15 cellular contexts compared by ENCODE assay signal in genomic region chr6:154548130-154548830, GRCh38. TPM values are rescaled to one million over a fixed set of nuclear protein-coding genes. Genes with fewer than 3 reads are reported as not detected.
DNase-seq lines count a peak whose midpoint lies in the region; ATAC-seq and TF ChIP-seq lines count a peak whose summit lies in the region.
"Had no signal": no experiment of that assay in that cellular context is flagged by ENCODE, and none has a peak within 500 bp of the region (broad histone marks: within the 10 kb centered on the region; RNA-seq: fewer than 3 reads in every experiment).

No MANE protein-coding gene starts in this region.

- DNase-seq in DMS 273 (lab: John Stamatoyannopoulos, UW; ENCODE audit: unreplicated experiment) (peak; percentile 10), DMS 273 treated with DMSO at 0.1 percent for 48 hours (lab: John Stamatoyannopoulos, UW) (no peak), colonic mucosa (peak; percentile 29), lower lobe of right lung (peak; percentile 53), transverse colon (no peak), NCI-H1048 (lab: John Stamatoyannopoulos, UW) (no peak)
- no peak for DNase-seq in stimulated activated naive CD8-positive, alpha-beta T cell treated with anti-CD3 and anti-CD28 coated beads, Interleukin-15, amount 100 ng/mL, for 72 hours
- no peak for DNase-seq in activated CD4-positive, CD25-positive, alpha-beta regulatory T cell treated with anti-CD3 and anti-CD28 coated beads, Interleukin-2, amount 50 U/mL, for 72 hours
- DNase-seq: activated CD4-positive, alpha-beta memory T cell treated with anti-CD3 and anti-CD28 coated beads for 36 hours; activated naive CD8-positive, alpha-beta T cell treated with anti-CD3 and anti-CD28 coated beads, Interleukin-2, amount 50 U/mL, for 24 hours; GDM1; NCI-H1436 treated with DMSO at 0.1 percent for 48 hours; stimulated activated CD4-positive, alpha-beta T cell treated with anti-CD3 and anti-CD28 coated beads, Interleukin-4, amount 100 ng/mL, for 1 hour had no signal

- peaks cover 6% of the 10 kb centered on the region for H3K27me3 Mint-ChIP-seq in stimulated activated naive CD8-positive, alpha-beta T cell treated with anti-CD3 and anti-CD28 coated beads, Interleukin-15, amount 100 ng/mL, for 72 hours
- H3K27me3 Mint-ChIP-seq: activated naive CD8-positive, alpha-beta T cell treated with anti-CD3 and anti-CD28 coated beads, Interleukin-2, amount 50 U/mL, for 24 hours had no signal

- H3K4me3 Mint-ChIP-seq in stimulated activated naive CD8-positive, alpha-beta T cell treated with anti-CD3 and anti-CD28 coated beads, Interleukin-15, amount 100 ng/mL, for 72 hours, result no peak overlapping the region
- H3K4me3 Mint-ChIP-seq: activated CD4-positive, alpha-beta memory T cell treated with anti-CD3 and anti-CD28 coated beads for 36 hours; activated naive CD8-positive, alpha-beta T cell treated with anti-CD3 and anti-CD28 coated beads, Interleukin-2, amount 50 U/mL, for 24 hours had no signal

- H3K4me3 ChIP-seq in colonic mucosa (no peak overlapping the region), lower lobe of right lung (no peak overlapping the region), transverse colon (no peak overlapping the region)
- H3K4me3 ChIP-seq: suprapubic skin had no signal

- 37 to 44% methylated on average over 7 to 8 of the region's 8 CpGs for WGBS in transverse colon (ENCODE audit: low coverage in 1 of 2), 2 donors

- TF ChIP-seq POLR2A in transverse colon (IDR thresholded peaks at IDR 0.05), result no peak

- H3K27ac Mint-ChIP-seq in stimulated activated naive CD8-positive, alpha-beta T cell treated with anti-CD3 and anti-CD28 coated beads, Interleukin-15, amount 100 ng/mL, for 72 hours, result no peak overlapping the region
- H3K27ac Mint-ChIP-seq: activated CD4-positive, alpha-beta memory T cell treated with anti-CD3 and anti-CD28 coated beads for 36 hours; activated naive CD8-positive, alpha-beta T cell treated with anti-CD3 and anti-CD28 coated beads, Interleukin-2, amount 50 U/mL, for 24 hours had no signal

- in situ Hi-C loops in transverse colon (cut with MboI; ENCODE audit: low pct_ligation_motif_present in 1 of 4, low pct_unique_long_range_greater_than_20kb in 1 of 4, low sequenced_read_pairs in 3 of 4), result no loop called here

- intact Hi-C loops in colonic mucosa (cut with DNase I), result no loop called here
- intact Hi-C loops in lower lobe of right lung (cut with DNase I), result no loop called here
- intact Hi-C loops in transverse colon (cut with DNase I; ENCODE audit: low total_unique reads), result no loop called here

- no peaks in the 10 kb centered on the region for H3K9me3 Mint-ChIP-seq in stimulated activated naive CD8-positive, alpha-beta T cell treated with anti-CD3 and anti-CD28 coated beads, Interleukin-15, amount 100 ng/mL, for 72 hours
- H3K9me3 Mint-ChIP-seq: activated CD4-positive, alpha-beta memory T cell treated with anti-CD3 and anti-CD28 coated beads for 36 hours; activated naive CD8-positive, alpha-beta T cell treated with anti-CD3 and anti-CD28 coated beads, Interleukin-2, amount 50 U/mL, for 24 hours had no signal

- no peaks in the 10 kb centered on the region for H3K4me1 ChIP-seq in colonic mucosa
- peaks cover 4% of the 10 kb centered on the region for H3K4me1 ChIP-seq in lower lobe of right lung
- H3K4me1 ChIP-seq in transverse colon, result peaks cover 0 to 8% (median 6%) of the 10 kb centered on the region in 4 donors
- H3K4me1 ChIP-seq: suprapubic skin had no signal

- peak; percentile 33 to 56 for ATAC-seq in lower lobe of right lung
- no peak for ATAC-seq in stimulated activated naive CD8-positive, alpha-beta T cell treated with anti-CD3 and anti-CD28 coated beads, Interleukin-15, amount 100 ng/mL, for 72 hours
- ATAC-seq: activated naive CD8-positive, alpha-beta T cell treated with anti-CD3 and anti-CD28 coated beads, Interleukin-2, amount 50 U/mL, for 24 hours had no signal

- TF ChIP-seq CTCF in colonic mucosa (IDR thresholded peaks at IDR 0.05), result no peak
- TF ChIP-seq CTCF in lower lobe of right lung (IDR thresholded peaks at IDR 0.05), result no peak
- no peak for TF ChIP-seq CTCF in transverse colon (IDR thresholded peaks at IDR 0.05)

- H3K27ac ChIP-seq in colonic mucosa, result no peak overlapping the region
- no peak overlapping the region for H3K27ac ChIP-seq in lower lobe of right lung
- H3K27ac ChIP-seq in transverse colon, result peak overlapping the region in 3 of 4 donors; percentile 26 to 54 (median 28)
- H3K27ac ChIP-seq: 22Rv1, suprapubic skin had no signal

- no peaks in the 10 kb centered on the region for H3K4me1 Mint-ChIP-seq in stimulated activated naive CD8-positive, alpha-beta T cell treated with anti-CD3 and anti-CD28 coated beads, Interleukin-15, amount 100 ng/mL, for 72 hours
- H3K4me1 Mint-ChIP-seq: activated naive CD8-positive, alpha-beta T cell treated with anti-CD3 and anti-CD28 coated beads, Interleukin-2, amount 50 U/mL, for 24 hours had no signal

- H3K9me3 ChIP-seq in colonic mucosa, result no peaks in the 10 kb centered on the region
- H3K9me3 ChIP-seq in lower lobe of right lung, result no peaks in the 10 kb centered on the region
- H3K9me3 ChIP-seq in transverse colon, result no peaks in the 10 kb centered on the region
- H3K9me3 ChIP-seq: suprapubic skin had no signal

- no peak for TF ChIP-seq EP300 in transverse colon (IDR thresholded peaks at IDR 0.05; ENCODE audit: low read depth)

- H3K27me3 ChIP-seq in colonic mucosa (no peaks in the 10 kb centered on the region), lower lobe of right lung (ENCODE audit: low read depth) (no peaks in the 10 kb centered on the region), transverse colon (no peaks in the 10 kb centered on the region)
- H3K27me3 ChIP-seq: suprapubic skin had no signal

- H3K36me3 ChIP-seq in colonic mucosa (no peaks in the 10 kb centered on the region), lower lobe of right lung (no peaks in the 10 kb centered on the region), transverse colon (no peaks in the 10 kb centered on the region)
- H3K36me3 ChIP-seq: suprapubic skin had no signal

- no peak overlapping the region for H3K9ac ChIP-seq in colonic mucosa (ENCODE audit: low read depth in 2 of 2, low read length in 2 of 2)

RNA-seq across cellular contexts. Expression of gene CNKSR3, which starts 37.8 kb away (rescaled TPM):
- total RNA-seq in colonic mucosa (10 to 100 TPM; 13.1 to 31.5 TPM), lower lobe of right lung (9.5 TPM), transverse colon (10 to 100 TPM in 3 of 4 donors, 1 to 10 TPM in 1; 4.0 to 27.3 (median 16.9) TPM)

Comparison
In these comparisons a context has a peak if more than half of its experiments do, and no peak if none do; other contexts are left out.
1. DNase-seq: peak in DMS 273 (single experiment), colonic mucosa (single experiment) and lower lobe of right lung (single experiment); none in DMS 273 treated with DMSO at 0.1 percent for 48 hours (single experiment), transverse colon (single experiment), stimulated activated naive CD8-positive, alpha-beta T cell treated with anti-CD3 and anti-CD28 coated beads, Interleukin-15, amount 100 ng/mL, for 72 hours (0 of 2), NCI-H1048 (single experiment) and activated CD4-positive, CD25-positive, alpha-beta regulatory T cell treated with anti-CD3 and anti-CD28 coated beads, Interleukin-2, amount 50 U/mL, for 72 hours (single experiment).
2. H3K27ac ChIP-seq: peak in transverse colon (3 of 4); none in colonic mucosa (single experiment) and lower lobe of right lung (single experiment).